19 cellular contexts compared by ENCODE assay signal in the genomic region with DNA sequence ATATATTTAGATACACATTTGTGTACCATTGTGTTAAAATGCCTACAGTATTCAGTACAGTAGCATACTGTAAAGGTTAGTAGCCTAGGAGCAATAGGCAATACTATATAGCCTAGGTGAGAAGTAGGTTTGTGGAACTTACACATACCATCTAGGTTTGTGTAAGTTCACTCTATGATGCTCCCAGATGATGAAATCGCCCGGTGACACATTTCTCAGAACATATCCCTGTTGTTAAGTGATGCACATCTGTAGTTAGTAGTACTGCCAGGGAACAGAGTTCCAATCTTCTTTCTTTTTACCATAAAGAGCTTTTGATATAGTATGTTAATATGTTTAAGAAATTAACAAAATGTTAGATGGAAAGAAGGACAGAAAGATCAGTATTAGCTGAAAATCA.
DNase-seq lines count a peak whose midpoint lies in the region; ATAC-seq and TF ChIP-seq lines count a peak whose summit lies in the region.
"Had no signal": no experiment of that assay in that cellular context is flagged by ENCODE, and none has a peak within 500 bp of the region (broad histone marks: within the 10 kb centered on the region; RNA-seq: fewer than 3 reads in every experiment).

No MANE protein-coding gene starts in this region.

- no peaks in the 10 kb centered on the region for H3K79me2 ChIP-seq in GM23338 (replicated peaks; ENCODE audit: insufficient read depth)

- H3F3A ChIP-seq in GM23338 (replicated peaks; ENCODE audit: low read depth): no peaks in the 10 kb centered on the region

- H3K36me3 Mint-ChIP-seq in GM23338 (ENCODE audit: low read depth): peaks cover 8% of the 10 kb centered on the region; the same call in 2 of the 3 replicates

- H3K4me2 ChIP-seq in GM23338: no peak overlapping the region

- H3K4me1 ChIP-seq in HAP-1 (peaks cover 16% of the 10 kb centered on the region), GM23338 (ENCODE audit: insufficient read depth) (no peaks in the 10 kb centered on the region)

- H3K4me1 Mint-ChIP-seq in GM23338: peaks cover 16% of the 10 kb centered on the region

- ATAC-seq in esophagus mucosa (no peak), GM23338 (no peak)
- ATAC-seq: K562, Panc1 had no signal

- H3K27me3 Mint-ChIP-seq in GM23338 (ENCODE audit: insufficient read depth, low read depth, poor library complexity): peaks cover 3% of the 10 kb centered on the region

- H3K36me3 ChIP-seq in HAP-1 (replicated peaks) (no peaks in the 10 kb centered on the region; the same call in 1 of the 2 replicates), GM23338 (ENCODE audit: insufficient read depth) (no peaks in the 10 kb centered on the region)

- DNase-seq in NCI-H82 (lab: John Stamatoyannopoulos, UW): peak; percentile 29
- DNase-seq in NCI-H82 treated with DMSO at 0.1 percent for 48 hours (lab: John Stamatoyannopoulos, UW; ENCODE audit: unreplicated experiment): no peak
- DNase-seq in HT1080 (ENCODE audit: low read depth): peak; percentile 1
- peak; percentile 20 for DNase-seq in choroid plexus epithelial cell (ENCODE audit: low read depth)
- DNase-seq in iris pigment epithelial cell (ENCODE audit: low read depth): peak; percentile 35
- DNase-seq in HAP-1 (ENCODE audit: low spot score in 2 of 2): no peak
- no peak for DNase-seq in GM23338 (ENCODE audit: low spot score)
- DNase-seq: 8988T, C1 segment of cervical spinal cord, DMS 273 treated with DMSO at 0.1 percent for 48 hours, H9, NCI-H1105 treated with DMSO at 0.1 percent for 48 hours, NCI-H187, NCI-H446, NCI-H748 treated with DMSO at 0.1 percent for 48 hours, SHP77 treated with DMSO at 0.1 percent for 48 hours had no signal

- in situ Hi-C loops in HAP-1 (cut with MboI; ENCODE audit: low sequenced_read_pairs): no loop called here

- no peak overlapping the region for H3K27ac ChIP-seq in GM23338 (ENCODE audit: low read depth)

- H3K27ac Mint-ChIP-seq in GM23338: no peak overlapping the region
- H3K27ac Mint-ChIP-seq: H9 had no signal

- no peaks in the 10 kb centered on the region for H3K9me3 Mint-ChIP-seq in GM23338
- H3K9me3 Mint-ChIP-seq: H9 had no signal

- H3K9me3 ChIP-seq in HAP-1: no peaks in the 10 kb centered on the region

- no peaks in the 10 kb centered on the region for H4K20me1 ChIP-seq in GM23338 (replicated peaks; ENCODE audit: insufficient read depth)

- no peak overlapping the region for H3K4me3 ChIP-seq in choroid plexus epithelial cell (ENCODE audit: low read depth, low read length)
- no peak overlapping the region for H3K4me3 ChIP-seq in HAP-1
- H3K4me3 ChIP-seq in GM23338: no peak overlapping the region
- H3K4me3 ChIP-seq: K562 had no signal

- no peak overlapping the region for H2AFZ ChIP-seq in GM23338

- H3K27me3 ChIP-seq in HAP-1 (ENCODE audit: low read depth): no peaks in the 10 kb centered on the region
- H3K27me3 ChIP-seq in GM23338 (ENCODE audit: insufficient read depth): no peaks in the 10 kb centered on the region

- H3K4me3 Mint-ChIP-seq in GM23338: no peak overlapping the region
- H3K4me3 Mint-ChIP-seq: H9 had no signal

- H3K9me2 ChIP-seq in GM23338 (ENCODE audit: insufficient read depth): no peaks in the 10 kb centered on the region

- no peak for TF ChIP-seq CTCF in choroid plexus epithelial cell (conservative IDR thresholded peaks at IDR 0.05; ENCODE audit: low read depth, low read length)
- no peak for TF ChIP-seq CTCF in GM23338 (conservative IDR thresholded peaks at IDR 0.05; ENCODE audit: low read depth in 2 of 2)

TF ChIP-seq in GM23338, 12 proteins besides CTCF, POLR2A, EP300 and RAD21 (continues in another document):
- TF ChIP-seq CREB1 (CRISPR knock-in tag; IDR thresholded peaks at IDR 0.05; ENCODE audit: low read depth) (no peak), REST (IDR thresholded peaks at IDR 0.05; ENCODE audit: unreplicated experiment) (no peak), NANOG (IDR thresholded peaks at IDR 0.05; ENCODE audit: borderline replicate concordance) (no peak), POLR2AphosphoS5 (IDR thresholded peaks at IDR 0.05; ENCODE audit: low read depth) (no peak), ZNF114 (CRISPR knock-in tag; IDR thresholded peaks at IDR 0.05) (no peak), EZH2 (IDR thresholded peaks at IDR 0.05; ENCODE audit: low read depth, unreplicated experiment) (no peak), ZNF331 (CRISPR knock-in tag; IDR thresholded peaks at IDR 0.05; ENCODE audit: low read depth) (no peak), ZNF462 (CRISPR knock-in tag; IDR thresholded peaks at IDR 0.05) (no peak), EZH2phosphoT487 (IDR thresholded peaks at IDR 0.05; ENCODE audit: unreplicated experiment) (no peak)

Comparison
In these comparisons a context has a peak if more than half of its experiments do, and no peak if none do; other contexts are left out.
1. DNase-seq: peak in NCI-H82 (single experiment), HT1080 (single experiment), choroid plexus epithelial cell (single experiment) and iris pigment epithelial cell (single experiment); none in NCI-H82 treated with DMSO at 0.1 percent for 48 hours (single experiment), HAP-1 (0 of 2) and GM23338 (single experiment).